In the genomic region with DNA sequence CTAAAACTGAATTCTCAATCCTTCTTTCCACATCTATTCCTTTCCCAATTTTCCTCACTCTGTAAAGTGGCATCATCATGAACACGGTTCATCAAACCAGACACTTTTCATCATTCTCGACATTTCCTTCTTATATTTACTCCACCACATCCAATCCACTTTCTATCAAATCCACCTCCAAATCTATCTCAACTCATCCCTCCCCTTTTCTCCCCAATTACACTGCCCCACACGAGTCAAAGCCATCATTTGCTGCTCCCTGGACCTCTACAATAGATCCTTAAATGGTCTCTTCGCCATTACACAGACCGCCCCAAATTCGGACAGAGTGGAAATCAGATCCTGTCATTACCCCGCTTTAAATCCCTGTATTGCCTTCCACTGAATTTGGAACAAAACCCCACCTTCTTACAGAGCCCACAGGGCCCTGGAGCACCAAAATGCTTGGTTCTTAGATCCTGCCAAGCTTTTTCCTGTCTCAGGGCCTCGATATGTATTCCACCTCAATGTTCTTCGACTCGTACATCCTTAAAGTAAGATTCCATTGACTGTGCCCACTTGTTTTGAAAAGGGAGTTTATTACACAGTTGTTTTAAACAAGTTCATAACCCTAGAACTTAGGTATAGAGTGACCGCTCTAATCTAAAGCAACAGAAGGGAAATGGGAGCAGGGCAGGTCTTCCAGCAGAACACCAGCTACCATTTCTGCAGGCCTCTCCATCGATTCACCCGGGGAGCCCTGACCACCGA, we compare ENCODE assay signal across 8 cellular contexts. TPM values are rescaled to one million over a fixed set of nuclear protein-coding genes. Genes with fewer than 3 reads are reported as not detected.
DNase-seq lines count a peak whose midpoint lies in the region; ATAC-seq, FAIRE-seq and TF ChIP-seq lines count a peak whose summit lies in the region.

No MANE protein-coding gene starts in this region.

- no peaks in the 10 kb centered on the region; the same call in 1 of the 2 replicates for H3K79me1 ChIP-seq in H1 (ENCODE audit: low read depth, low read length)

- peak overlapping the region; percentile 91; the same call in 1 of the 2 replicates for H2AFZ ChIP-seq in OCI-LY3 (ENCODE audit: low read depth, low read length)
- no peak overlapping the region for H2AFZ ChIP-seq in H1 (ENCODE audit: low read length)
- H2AFZ ChIP-seq in neural cell (ENCODE audit: low read depth, low read length): peak overlapping the region; percentile 97

- H2BK120ac ChIP-seq in H1 (replicated peaks; ENCODE audit: low read depth, low read length): no peak overlapping the region

- peaks cover 68% of the 10 kb centered on the region for H3K79me2 ChIP-seq in OCI-LY3 (ENCODE audit: low read length)
- peaks cover 10 to 57% of the 10 kb centered on the region in 2 experiments; a peak in 3 of 4 replicates for H3K79me2 ChIP-seq in H1 (ENCODE audit: control insufficient read depth in 1 of 2, insufficient read depth in 2 of 2, low read length in 2 of 2)
- H3K79me2 ChIP-seq in neural cell (replicated peaks; ENCODE audit: insufficient read depth, low read length): peaks cover 6% of the 10 kb centered on the region

- H3K56ac ChIP-seq in H1 (replicated peaks; ENCODE audit: insufficient read length, low read depth, low read length): no peak overlapping the region

- TF ChIP-seq POLR2A in H1 (IDR thresholded peaks at IDR 0.05; ENCODE audit: control extremely low read depth in 1 of 2, low read depth in 2 of 2, low read length in 2 of 2): no peak

- peaks cover 17% of the 10 kb centered on the region for H3K4me1 ChIP-seq in OCI-LY3 (ENCODE audit: low read length)
- peaks cover 2 to 11% (median 8%) of the 10 kb centered on the region in 4 experiments; a peak in 5 of 7 replicates for H3K4me1 ChIP-seq in H1 (replicated peaks in 1 of 4; ENCODE audit: control insufficient read depth in 3 of 4, insufficient read depth in 4 of 4, low read length in 3 of 4)

- no peaks in the 10 kb centered on the region for H3K9me2 ChIP-seq in neural cell (ENCODE audit: insufficient read depth, low read length)

- no peak overlapping the region for H4K91ac ChIP-seq in H1 (replicated peaks; ENCODE audit: insufficient read length, low read length)

- peak overlapping the region; percentile 18 for H3K14ac ChIP-seq in H1 (ENCODE audit: insufficient read length)

- peaks cover 12% of the 10 kb centered on the region for H3K23me2 ChIP-seq in H1 (ENCODE audit: low read depth, low read length)

- DNase-seq in NCI-H1092 treated with DMSO at 0.1 percent for 48 hours (lab: John Stamatoyannopoulos, UW) (peak; percentile 84), NCI-H1092 (lab: John Stamatoyannopoulos, UW) (no peak), H1 (ENCODE audit: low read depth in 1 of 2, low spot score in 2 of 2) (no peak), ureter (ENCODE audit: low spot score) (no peak)

- ATAC-seq in HG03159 (IDR thresholded peaks at IDR 0.05; ENCODE audit: unreplicated experiment) (no peak), GM18861 (IDR thresholded peaks at IDR 0.05; ENCODE audit: unreplicated experiment) (no peak)

- H3K4ac ChIP-seq in H1 (replicated peaks; ENCODE audit: insufficient read length, low read depth, low read length): no peak overlapping the region

- no peak overlapping the region for H2BK20ac ChIP-seq in H1 (ENCODE audit: low read length)

- H3K27me3 ChIP-seq in OCI-LY3 (ENCODE audit: low read depth, low read length) (no peaks in the 10 kb centered on the region), H1 (replicated peaks in 1 of 4; ENCODE audit: control insufficient read depth in 3 of 4, extremely low read depth in 1 of 4, insufficient read depth in 3 of 4, low read length in 3 of 4) (no peaks in the 10 kb centered on the region; a peak in 1 of 7 replicates), neural cell (ENCODE audit: insufficient read depth, low read depth, low read length) (no peaks in the 10 kb centered on the region)

- H3K23ac ChIP-seq in H1 (ENCODE audit: insufficient read length): no peak overlapping the region

- FAIRE-seq in H1 (lab: Jason Lieb, UNC): no peak

- TF ChIP-seq CTCF in OCI-LY3 (IDR thresholded peaks at IDR 0.05; ENCODE audit: low read depth, low read length) (no peak), H1 (IDR thresholded peaks at IDR 0.05; ENCODE audit: control extremely low read depth in 1 of 3, insufficient read depth in 1 of 3, low read depth in 1 of 3, low read length in 3 of 3) (no peak), neural cell (IDR thresholded peaks at IDR 0.05; ENCODE audit: poor library complexity, severe bottlenecking) (no peak)

- WGBS in H1 (ENCODE audit: extremely low coverage in 1 of 2, insufficient coverage in 1 of 2, insufficient read length in 1 of 2, insufficient replicate concordance in 2 of 2, low coverage in 1 of 2, low lambda C conversion rate in 2 of 2, missing lambda C conversion rate in 1 of 2), 2 experiments: 19 to 100% methylated on average over 1 to 14 of the region's 14 CpGs

- peak overlapping the region; percentile 89 for H2BK5ac ChIP-seq in H1 (ENCODE audit: low read depth, low read length)

- H3K9me3 ChIP-seq in OCI-LY3 (ENCODE audit: insufficient read depth, low read length): no peaks in the 10 kb centered on the region
- H3K9me3 ChIP-seq in H1 (ENCODE audit: insufficient read depth in 2 of 2, low read depth in 1 of 2, low read length in 1 of 2): peaks cover 4 to 5% of the 10 kb centered on the region in 2 experiments; a peak in 2 of 4 replicates
- H3K9me3 ChIP-seq in neural cell (ENCODE audit: low read length): no peaks in the 10 kb centered on the region

- H3K18ac ChIP-seq in H1 (ENCODE audit: extremely low read depth, low read length): 0 out of 2 replicates have a peak overlapping the region, but pooled peaks have one; percentile 38

- peak overlapping the region; percentile 34 for H4K5ac ChIP-seq in H1 (ENCODE audit: insufficient read length, low read depth, low read length)

- H2AK5ac ChIP-seq in H1 (ENCODE audit: low read depth, low read length): no peak overlapping the region

- H3K36me3 ChIP-seq in OCI-LY3 (replicated peaks; ENCODE audit: low read depth, low read length) (peaks cover 11% of the 10 kb centered on the region), H1 (ENCODE audit: control insufficient read depth in 2 of 4, insufficient read depth in 4 of 4, low read length in 3 of 4) (peaks cover 0 to 5% (median 2%) of the 10 kb centered on the region in 4 experiments; a peak in 2 of 8 replicates), neural cell (ENCODE audit: insufficient read depth, low read length) (no peaks in the 10 kb centered on the region)

- H2BK15ac ChIP-seq in H1 (ENCODE audit: low read length): no peak overlapping the region

- H3F3A ChIP-seq in neural cell (ENCODE audit: insufficient read depth, low read length, poor library complexity, severe bottlenecking): no peaks in the 10 kb centered on the region

- CTCF ChIA-PET in H1 (lab: Charles Lee; ENCODE audit: partially characterized antibody): interaction anchor here (1.1 to 1.3 kb wide), 3 partner anchors 46 to 312 kb away, joined by 3 to 4 read pairs (median 3); no protein-coding TSS in a partner anchor

- POLR2A ChIA-PET in H1 (lab: Charles Lee; ENCODE audit: partially characterized antibody): interaction anchor here (0.7 to 3.1 kb wide), 6 partner anchors 9 to 353 kb away, joined by 3 to 10 read pairs (median 4); no protein-coding TSS in a partner anchor

- H3K4me3 ChIP-seq in OCI-LY3 (ENCODE audit: low read length) (peak overlapping the region; percentile 80), H1 (ENCODE audit: extremely low read depth in 1 of 4, insufficient read depth in 2 of 4, low read depth in 3 of 4, low read length in 4 of 4) (peak overlapping the region; percentile 74 to 93 (median 87)), neural cell (ENCODE audit: low read length) (peak overlapping the region; percentile 89)

- peaks cover 24% of the 10 kb centered on the region for H4K20me1 ChIP-seq in OCI-LY3 (ENCODE audit: insufficient read depth, low read length)
- peaks cover under 1 to 1% of the 10 kb centered on the region in 2 experiments for H4K20me1 ChIP-seq in H1 (replicated peaks in 1 of 2; ENCODE audit: control insufficient read depth in 1 of 2, insufficient read depth in 2 of 2, low read length in 2 of 2)
- H4K20me1 ChIP-seq in neural cell (ENCODE audit: insufficient read depth): no peaks in the 10 kb centered on the region

- H3K27ac ChIP-seq in OCI-LY3 (ENCODE audit: low read length): peak overlapping the region; percentile 88
- H3K27ac ChIP-seq in H1 (ENCODE audit: low read depth, low read length): 0 out of 2 replicates have a peak overlapping the region, but pooled peaks have one; percentile 94
- H3K27ac ChIP-seq in neural cell (ENCODE audit: low read length): no peak overlapping the region

- peak overlapping the region; percentile 99; the same call in 1 of the 2 replicates for H4K8ac ChIP-seq in H1 (ENCODE audit: extremely low read depth, insufficient read depth, low read length)

- TF ChIP-seq EP300 in H1 (IDR thresholded peaks at IDR 0.05; ENCODE audit: borderline replicate concordance in 1 of 2, low read depth in 2 of 2, low read length in 2 of 2) (no peak), neural cell (conservative IDR thresholded peaks at IDR 0.05; ENCODE audit: poor library complexity, severe bottlenecking) (no peak)

- H3K9ac ChIP-seq in OCI-LY3 (ENCODE audit: low read length) (peak overlapping the region; percentile 88), H1 (replicated peaks in 1 of 4; ENCODE audit: extremely low read depth in 1 of 4, low read depth in 3 of 4, low read length in 3 of 4) (peak overlapping the region in 3 of 4 experiments; percentile 81 to 89 (median 86); a peak in 6 of 7 replicates), neural cell (ENCODE audit: low read length) (peak overlapping the region; percentile 80)

- no peak overlapping the region; the same call in 1 of the 2 replicates for H2BK12ac ChIP-seq in H1 (ENCODE audit: low read depth, low read length)

- peak overlapping the region; percentile 96 for H3K4me2 ChIP-seq in OCI-LY3 (ENCODE audit: low read length)
- H3K4me2 ChIP-seq in H1 (ENCODE audit: insufficient read depth in 1 of 2, low read depth in 2 of 2, low read length in 2 of 2): peak overlapping the region; percentile 80 to 81
- H3K4me2 ChIP-seq in neural cell (ENCODE audit: low read length): peak overlapping the region; percentile 82

- TF ChIP-seq RAD21 in H1 (IDR thresholded peaks at IDR 0.05 in 1 of 2, conservative IDR thresholded peaks at IDR 0.05 in 1 of 2; ENCODE audit: low read depth in 2 of 2, low read length in 2 of 2) (no peak), neural cell (conservative IDR thresholded peaks at IDR 0.05) (no peak)

RNA-seq across cellular contexts. Expression of a gene that starts 0.8 kb away (rescaled TPM):
- total RNA-seq in H1 (2021; fragmentation: NEBNext Ultra II Directional; extraction: Animal tissue kit (Norgen Biotek cat#: 25700)): 151 and 152 TPM in 2 replicates
- 42.1 and 63.4 TPM in 2 replicates for polyA plus RNA-seq in H1 (2011; rRNA removed)
- 78.5 TPM for polyA plus RNA-seq in H1 (2011; cell fraction: cytosol; rRNA removed)
- 29.4 TPM for polyA plus RNA-seq in H1 (2011; cell fraction: nucleus; rRNA removed)
- polyA plus RNA-seq in H1 (2012, experiment 1 of 2): 154 to 191 TPM (median 158 TPM) in 4 replicates
- polyA plus RNA-seq in H1 (2012, experiment 2 of 2): 29.5 TPM
- polyA plus RNA-seq in H1 (2013, experiment 1 of 2): 71.3 TPM
- polyA plus RNA-seq in H1 (2013, experiment 2 of 2): 71.4 TPM
- polyA minus RNA-seq in H1 (2011; rRNA and poly(A)+ RNA removed): 66.7 and 74.4 TPM in 2 replicates
- 32.4 TPM for polyA minus RNA-seq in H1 (2011; cell fraction: cytosol; rRNA and poly(A)+ RNA removed)
- 27.7 TPM for polyA minus RNA-seq in H1 (2011; cell fraction: nucleus; rRNA and poly(A)+ RNA removed)
- 6.3 and 9.8 TPM in 2 replicates for polyA plus RNA-seq in neural cell
- polyA minus RNA-seq in neural cell: 9.7 and 10.2 TPM in 2 replicates
- total RNA-seq in ureter: 21.3 TPM
